ENCODE assay signal across 17 cellular contexts in the genomic region with DNA sequence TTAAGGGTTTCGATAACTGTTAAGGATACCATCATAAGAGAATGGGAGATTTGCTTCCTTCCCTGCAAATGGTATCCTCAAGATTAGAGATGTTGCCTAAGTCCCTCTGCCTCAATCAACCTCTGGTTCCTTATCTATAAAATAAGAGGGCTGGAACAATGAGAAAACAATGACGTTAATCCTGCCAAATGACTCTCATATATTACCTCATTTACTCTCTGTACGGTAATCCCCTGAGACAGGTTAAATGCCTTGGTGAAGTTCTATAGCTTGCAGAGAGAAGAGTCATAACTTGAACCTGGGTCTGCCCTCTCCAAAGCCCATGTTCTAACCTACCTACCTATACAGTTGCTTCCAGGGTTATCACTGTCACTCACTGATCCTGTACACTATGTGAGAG.
DNase-seq lines count a peak whose midpoint lies in the region; TF ChIP-seq lines count a peak whose summit lies in the region.
"Had no signal": no experiment of that assay in that cellular context is flagged by ENCODE, and none has a peak within 500 bp of the region (broad histone marks: within the 10 kb centered on the region; RNA-seq: fewer than 3 reads in every experiment).

No MANE protein-coding gene starts in this region.

- peak; percentile 88 for DNase-seq in NCI-H82 (lab: John Stamatoyannopoulos, UW)
- peak; percentile 43 for DNase-seq in amniotic epithelial cell (ENCODE audit: low read depth)
- peak; percentile 26 for DNase-seq in fibroblast of mammary gland (ENCODE audit: low read depth)
- no peak for DNase-seq in smooth muscle cell (lab: John Stamatoyannopoulos, UW; ENCODE audit: unreplicated experiment)
- DNase-seq in activated T-helper 2 cell treated with anti-CD3 and anti-CD28 coated beads, Interferon-gamma antibody, Interleukin-2, Interleukin-4, amounts not matched to agents 10 μg/mL and 5 μg/mL and 100 μg/mL, durations not matched to agents 14 hours and 24 hours and 36 hours (ENCODE audit: low spot score): no peak
- no peak for DNase-seq in iPS-NIHi7 (ENCODE audit: extremely low spot score)
- no peak for DNase-seq in activated naive CD4-positive, alpha-beta T cell treated with Interleukin-2 at 50 U/mL for 16 hours
- DNase-seq in activated CD4-positive, CD25-positive, alpha-beta regulatory T cell (lab: John Stamatoyannopoulos, UW): no peak
- DNase-seq: AML-193, DMS79, NCI-H1417 treated with DMSO at 0.1 percent for 48 hours, NCI-H187 treated with DMSO at 0.1 percent for 48 hours, NCI-H226, NCI-H526, RPMI8226, SIG-M5 had no signal

- H3K36me3 Mint-ChIP-seq in activated T-helper 2 cell treated with anti-CD3 and anti-CD28 coated beads, Interferon-gamma antibody, Interleukin-2, Interleukin-4, amounts not matched to agents 10 μg/mL and 5 μg/mL and 100 μg/mL, durations not matched to agents 14 hours and 24 hours and 36 hours (ENCODE audit: low read depth): no peaks in the 10 kb centered on the region

- no peak for TF ChIP-seq CTCF in fibroblast of mammary gland (conservative IDR thresholded peaks at IDR 0.05; ENCODE audit: control insufficient read depth, insufficient read depth, low read depth, low read length)
- TF ChIP-seq CTCF in smooth muscle cell (IDR thresholded peaks at IDR 0.05; ENCODE audit: borderline replicate concordance, insufficient read depth, poor library complexity, severe bottlenecking): no peak

- no peak overlapping the region for H3K27ac Mint-ChIP-seq in activated T-helper 2 cell treated with anti-CD3 and anti-CD28 coated beads, Interferon-gamma antibody, Interleukin-2, Interleukin-4, amounts not matched to agents 10 μg/mL and 5 μg/mL and 100 μg/mL, durations not matched to agents 14 hours and 24 hours and 36 hours

- peaks cover 5% of the 10 kb centered on the region for H3K27me3 Mint-ChIP-seq in activated T-helper 2 cell treated with anti-CD3 and anti-CD28 coated beads, Interferon-gamma antibody, Interleukin-2, Interleukin-4, amounts not matched to agents 10 μg/mL and 5 μg/mL and 100 μg/mL, durations not matched to agents 14 hours and 24 hours and 36 hours (ENCODE audit: low read depth)

- H3K4me1 Mint-ChIP-seq in activated T-helper 2 cell treated with anti-CD3 and anti-CD28 coated beads, Interferon-gamma antibody, Interleukin-2, Interleukin-4, amounts not matched to agents 10 μg/mL and 5 μg/mL and 100 μg/mL, durations not matched to agents 14 hours and 24 hours and 36 hours (ENCODE audit: low read depth): no peaks in the 10 kb centered on the region

- 84% methylated on average over 3 of the region's 3 CpGs for WGBS in smooth muscle cell (ENCODE audit: low lambda C conversion rate)

- H3K79me2 ChIP-seq in smooth muscle cell (ENCODE audit: low read depth): no peaks in the 10 kb centered on the region

- H3K4me3 Mint-ChIP-seq in activated T-helper 2 cell treated with anti-CD3 and anti-CD28 coated beads, Interferon-gamma antibody, Interleukin-2, Interleukin-4, amounts not matched to agents 10 μg/mL and 5 μg/mL and 100 μg/mL, durations not matched to agents 14 hours and 24 hours and 36 hours (ENCODE audit: low read depth): no peak overlapping the region

- no peaks in the 10 kb centered on the region for H3K27me3 ChIP-seq in smooth muscle cell (ENCODE audit: low read depth)

- no peaks in the 10 kb centered on the region for H3K36me3 ChIP-seq in smooth muscle cell (ENCODE audit: low read depth)

- no peak overlapping the region for H2AFZ ChIP-seq in smooth muscle cell (ENCODE audit: low read depth)

- intact Hi-C loops in activated T-helper 2 cell treated with anti-CD3 and anti-CD28 coated beads, Interferon-gamma antibody, Interleukin-2, Interleukin-4, amounts not matched to agents 10 μg/mL and 5 μg/mL and 100 μg/mL, durations not matched to agents 14 hours and 24 hours and 36 hours (cut with micrococcal nuclease): no loop called here

- H3F3A ChIP-seq in smooth muscle cell (ENCODE audit: low read depth): peaks cover 7% of the 10 kb centered on the region

- H3K4me3 ChIP-seq in fibroblast of mammary gland (ENCODE audit: control insufficient read depth, low read depth, low read length): no peak overlapping the region
- no peak overlapping the region for H3K4me3 ChIP-seq in smooth muscle cell

- no peak overlapping the region for H3K9ac ChIP-seq in smooth muscle cell (ENCODE audit: low read depth)

- H3K9me3 ChIP-seq in smooth muscle cell (replicated peaks; ENCODE audit: low read depth): no peaks in the 10 kb centered on the region

- peak overlapping the region; percentile 79 for H3K4me2 ChIP-seq in smooth muscle cell

- H3K9me3 Mint-ChIP-seq in activated T-helper 2 cell treated with anti-CD3 and anti-CD28 coated beads, Interferon-gamma antibody, Interleukin-2, Interleukin-4, amounts not matched to agents 10 μg/mL and 5 μg/mL and 100 μg/mL, durations not matched to agents 14 hours and 24 hours and 36 hours: no peaks in the 10 kb centered on the region

- H3K4me1 ChIP-seq in smooth muscle cell (ENCODE audit: low read depth): peaks cover 16% of the 10 kb centered on the region

- H4K20me1 ChIP-seq in smooth muscle cell (ENCODE audit: low read depth): no peaks in the 10 kb centered on the region

- peak overlapping the region; percentile 100 for H3K27ac ChIP-seq in smooth muscle cell (ENCODE audit: low read depth)
- H3K27ac ChIP-seq: C4-2B had no signal

Comparison
In these comparisons a context has a peak if more than half of its experiments do, and no peak if none do; other contexts are left out.
1. DNase-seq: peak in NCI-H82 (single experiment), amniotic epithelial cell (single experiment) and fibroblast of mammary gland (single experiment); none in smooth muscle cell (single experiment), activated T-helper 2 cell treated with anti-CD3 and anti-CD28 coated beads, Interferon-gamma antibody, Interleukin-2, Interleukin-4, amounts not matched to agents 10 μg/mL and 5 μg/mL and 100 μg/mL, durations not matched to agents 14 hours and 24 hours and 36 hours (single experiment), iPS-NIHi7 (single experiment), activated naive CD4-positive, alpha-beta T cell treated with Interleukin-2 at 50 U/mL for 16 hours (single experiment) and activated CD4-positive, CD25-positive, alpha-beta regulatory T cell (0 of 4).